ENCODE assay signal across 8 cellular contexts in genomic region chr1:155747586-155747985, GRCh38. TPM values are rescaled to one million over a fixed set of nuclear protein-coding genes. Genes with fewer than 3 reads are reported as not detected.
DNase-seq lines count a peak whose midpoint lies in the region; ATAC-seq, FAIRE-seq and TF ChIP-seq lines count a peak whose summit lies in the region.
"Not testable (repeated sequence)": the region's sequence is repeated elsewhere in the genome, so short reads cannot be mapped to it uniquely, and the experiment has no call there.

No MANE protein-coding gene starts in this region.

- not testable (repeated sequence) for H3K9me1 ChIP-seq in K562 (ENCODE audit: control insufficient read depth, insufficient read depth, low read length)

- H3K4me3 Mint-ChIP-seq in CD8-positive, alpha-beta memory T cell = peak overlapping the region in 3 of 7 donors; percentile 33 to 85 (median 47)
- H3K4me3 Mint-ChIP-seq in T-helper 2 cell treated with Interferon-gamma antibody and Interleukin-4, amounts not matched to agents 5 μg/mL and 100 μg/mL, for 36 hours = peak overlapping the region; percentile 4
- H3K4me3 Mint-ChIP-seq in activated T-cell treated with anti-CD3 and anti-CD28 coated beads, Interleukin-2, amount 50 U/mL, for 4 hours = peak overlapping the region; percentile 47
- peak overlapping the region; percentile 23 for H3K4me3 Mint-ChIP-seq in activated naive CD4-positive, alpha-beta T cell treated with anti-CD3 and anti-CD28 coated beads, Interleukin-2, amount 50 U/mL, for 24 hours
- H3K4me3 Mint-ChIP-seq in mesothelial cell of epicardium (peak overlapping the region; percentile 20), neural progenitor cell (peak overlapping the region; percentile 64)

- 90% methylated on average over 10 of the region's 12 CpGs for WGBS in K562 (ENCODE audit: insufficient coverage, low coverage, missing lambda C conversion rate)

- not testable (repeated sequence) for H3K27me3 ChIP-seq in CD8-positive, alpha-beta memory T cell (ENCODE audit: insufficient read depth, low read length, poor library complexity, severe bottlenecking); K562 (ENCODE audit: control insufficient read depth in 2 of 2, insufficient read depth in 2 of 2, low read length in 2 of 2); neural progenitor cell; upper lobe of right lung

- peaks cover 16% of the 10 kb centered on the region for H3F3A ChIP-seq in neural progenitor cell (ENCODE audit: low read depth)

- H3K79me2 ChIP-seq in K562 (ENCODE audit: control insufficient read depth, insufficient read depth, low read length); neural progenitor cell (ENCODE audit: low read depth): not testable (repeated sequence)

- H3K4me2 ChIP-seq in K562 (ENCODE audit: insufficient read depth, low read length); neural progenitor cell: not testable (repeated sequence)

- TF ChIP-seq EP300 in K562 (IDR thresholded peaks at IDR 0.05; ENCODE audit: low read length) = not testable (repeated sequence)

- not testable (repeated sequence) for ATAC-seq in activated T-cell treated with anti-CD3 and anti-CD28 coated beads, Interleukin-2, amount 50 U/mL, for 4 hours; K562; upper lobe of right lung

- H3K9me3 Mint-ChIP-seq in CD8-positive, alpha-beta memory T cell; T-helper 2 cell treated with Interferon-gamma antibody and Interleukin-4, amounts not matched to agents 5 μg/mL and 100 μg/mL, for 36 hours; activated T-cell treated with anti-CD3 and anti-CD28 coated beads, Interleukin-2, amount 50 U/mL, for 4 hours; activated naive CD4-positive, alpha-beta T cell treated with anti-CD3 and anti-CD28 coated beads, Interleukin-2, amount 50 U/mL, for 24 hours; mesothelial cell of epicardium; neural progenitor cell: not testable (repeated sequence)

- not testable (repeated sequence) for DNase-seq in CD8-positive, alpha-beta memory T cell; T-helper 2 cell treated with Interferon-gamma antibody and Interleukin-4, amounts not matched to agents 5 μg/mL and 100 μg/mL, for 36 hours (ENCODE audit: low spot score); activated T-cell treated with anti-CD3 and anti-CD28 coated beads, Interleukin-2, amount 50 U/mL, for 4 hours; K562 (ENCODE audit: extremely low read depth in 1 of 4, low spot score in 3 of 4); mesothelial cell of epicardium (ENCODE audit: low spot score in 2 of 2, unreplicated experiment in 2 of 2); neural progenitor cell (ENCODE audit: low spot score)
- DNase-seq in upper lobe of right lung = peak; percentile 8

- not testable (repeated sequence) for TF ChIP-seq POLR2A in K562 (conservative IDR thresholded peaks at IDR 0.05)

- in situ Hi-C loops in K562 (cut with MboI) = loop anchor here (5.0 kb wide), 1 partner anchor 135 kb away; the partner anchor contains the start of gene MSTO1

- H3K27ac Mint-ChIP-seq in CD8-positive, alpha-beta memory T cell = peak overlapping the region in 7 of 8 donors; percentile 17 to 92 (median 50)
- H3K27ac Mint-ChIP-seq in T-helper 2 cell treated with Interferon-gamma antibody and Interleukin-4, amounts not matched to agents 5 μg/mL and 100 μg/mL, for 36 hours; activated naive CD4-positive, alpha-beta T cell treated with anti-CD3 and anti-CD28 coated beads, Interleukin-2, amount 50 U/mL, for 24 hours; mesothelial cell of epicardium; neural progenitor cell: not testable (repeated sequence)

- not testable (repeated sequence) for FAIRE-seq in K562 (lab: Jason Lieb, UNC)

- H3K27me3 Mint-ChIP-seq in CD8-positive, alpha-beta memory T cell; T-helper 2 cell treated with Interferon-gamma antibody and Interleukin-4, amounts not matched to agents 5 μg/mL and 100 μg/mL, for 36 hours (ENCODE audit: low read depth); activated T-cell treated with anti-CD3 and anti-CD28 coated beads, Interleukin-2, amount 50 U/mL, for 4 hours (ENCODE audit: low read depth); activated naive CD4-positive, alpha-beta T cell treated with anti-CD3 and anti-CD28 coated beads, Interleukin-2, amount 50 U/mL, for 24 hours; mesothelial cell of epicardium (ENCODE audit: low read depth); neural progenitor cell (ENCODE audit: insufficient read depth, low read depth): not testable (repeated sequence)

- not testable (repeated sequence) for BruUV-seq in K562 (replicated peaks; lab: Mats Ljungman, UMichigan)

- peaks cover 0 to 40% (median 2%) of the 10 kb centered on the region in 3 donors for H3K36me3 Mint-ChIP-seq in CD8-positive, alpha-beta memory T cell
- peaks cover 24% of the 10 kb centered on the region for H3K36me3 Mint-ChIP-seq in T-helper 2 cell treated with Interferon-gamma antibody and Interleukin-4, amounts not matched to agents 5 μg/mL and 100 μg/mL, for 36 hours (ENCODE audit: low read depth)
- peaks cover 12% of the 10 kb centered on the region for H3K36me3 Mint-ChIP-seq in activated T-cell treated with anti-CD3 and anti-CD28 coated beads, Interleukin-2, amount 50 U/mL, for 4 hours (ENCODE audit: insufficient read depth)
- H3K36me3 Mint-ChIP-seq in activated naive CD4-positive, alpha-beta T cell treated with anti-CD3 and anti-CD28 coated beads, Interleukin-2, amount 50 U/mL, for 24 hours; mesothelial cell of epicardium; neural progenitor cell: not testable (repeated sequence)

- CTCF ChIA-PET in CD8-positive, alpha-beta memory T cell (lab: Charles Lee); K562 (lab: Yijun Ruan, JAX; ENCODE audit: low intra/inter-chr PET ratio): not testable (repeated sequence)

- H3K4me1 Mint-ChIP-seq in CD8-positive, alpha-beta memory T cell = peaks cover 5 to 14% (median 11%) of the 10 kb centered on the region in 3 donors
- H3K4me1 Mint-ChIP-seq in T-helper 2 cell treated with Interferon-gamma antibody and Interleukin-4, amounts not matched to agents 5 μg/mL and 100 μg/mL, for 36 hours (ENCODE audit: low read depth); activated T-cell treated with anti-CD3 and anti-CD28 coated beads, Interleukin-2, amount 50 U/mL, for 4 hours (ENCODE audit: low read depth); activated naive CD4-positive, alpha-beta T cell treated with anti-CD3 and anti-CD28 coated beads, Interleukin-2, amount 50 U/mL, for 24 hours; mesothelial cell of epicardium; neural progenitor cell: not testable (repeated sequence)

- not testable (repeated sequence) for H3K9ac ChIP-seq in K562 (ENCODE audit: insufficient read depth in 1 of 2, low read depth in 2 of 2, low read length in 2 of 2); neural progenitor cell

- H3K36me3 ChIP-seq in CD8-positive, alpha-beta memory T cell (ENCODE audit: insufficient read depth, low read length); neural progenitor cell: not testable (repeated sequence)
- H3K36me3 ChIP-seq in K562 (ENCODE audit: control insufficient read depth, insufficient read depth, low read length) (peaks cover 30% of the 10 kb centered on the region; the same call in 1 of the 3 replicates), upper lobe of right lung (peaks cover 36% of the 10 kb centered on the region)

- TF ChIP-seq CTCF in K562 (IDR thresholded peaks at IDR 0.05 in 2 of 3, conservative IDR thresholded peaks at IDR 0.05 in 1 of 3; ENCODE audit: insufficient read depth in 2 of 3, low read depth in 1 of 3, low read length in 3 of 3); mesothelial cell of epicardium (IDR thresholded peaks at IDR 0.05; ENCODE audit: unreplicated experiment); neural progenitor cell (IDR thresholded peaks at IDR 0.05); upper lobe of right lung (IDR thresholded peaks at IDR 0.05): not testable (repeated sequence)

- TF ChIP-seq RAD21 in K562 (CRISPR knock-in tag; conservative IDR thresholded peaks at IDR 0.05 in 1 of 2, IDR thresholded peaks at IDR 0.05 in 1 of 2) = not testable (repeated sequence)

- H3K4me1 ChIP-seq in CD8-positive, alpha-beta memory T cell (ENCODE audit: insufficient read depth, low read length); K562 (replicated peaks in 1 of 2; ENCODE audit: control insufficient read depth in 2 of 2, insufficient read depth in 2 of 2, low read length in 2 of 2); neural progenitor cell; upper lobe of right lung: not testable (repeated sequence)

- not testable (repeated sequence) for H4K20me1 ChIP-seq in K562 (replicated peaks; ENCODE audit: control insufficient read depth, insufficient read depth, low read length); neural progenitor cell (ENCODE audit: low read depth)

- intact Hi-C loops in K562 (cut with micrococcal nuclease); upper lobe of right lung (cut with DNase I): not testable (repeated sequence)

- H3K9me3 ChIP-seq in CD8-positive, alpha-beta memory T cell (ENCODE audit: low read length); K562 (replicated peaks; ENCODE audit: control insufficient read depth, insufficient read depth, low read depth, low read length); neural progenitor cell (ENCODE audit: low read depth); upper lobe of right lung: not testable (repeated sequence)

- H3K27ac ChIP-seq in CD8-positive, alpha-beta memory T cell (ENCODE audit: low read depth, low read length); K562 (ENCODE audit: extremely low read depth, low read depth, low read length); neural progenitor cell; upper lobe of right lung: not testable (repeated sequence)

- POLR2A ChIA-PET in CD8-positive, alpha-beta memory T cell (lab: Charles Lee) = interaction anchor here (0.6 kb wide), 1 partner anchor 107 kb away, joined by 5 read pairs; no protein-coding TSS in a partner anchor
- POLR2A ChIA-PET in K562 (lab: Yijun Ruan, JAX) = not testable (repeated sequence)

- H2AFZ ChIP-seq in K562 (ENCODE audit: low read depth, low read length); neural progenitor cell (replicated peaks): not testable (repeated sequence)

- not testable (repeated sequence) for H3K4me3 ChIP-seq in CD8-positive, alpha-beta memory T cell (ENCODE audit: low read length); K562; neural progenitor cell; upper lobe of right lung

RNA-seq across cellular contexts. Expression of gene DAP3, which starts 58.7 kb away (rescaled TPM):
- total RNA-seq in CD8-positive, alpha-beta memory T cell = 100 to 1,000 TPM; 156 to 160 TPM
- 96.7 TPM for polyA plus RNA-seq in CD8-positive, alpha-beta memory T cell
- total RNA-seq in activated T-cell treated with anti-CD3 and anti-CD28 coated beads, Interleukin-2, amount 50 U/mL, for 4 hours = 100 to 1,000 TPM; 194 to 197 (median 196) TPM
- total RNA-seq in K562 (2011; cell fraction: chromatin; rRNA removed; ENCODE audit: low replicate concordance) = 498 and 523 TPM in 2 replicates
- total RNA-seq in K562 (2011; cell fraction: nucleolus; rRNA removed) = 338 and 343 TPM in 2 replicates
- total RNA-seq in K562 (2011; cell fraction: nucleoplasm; rRNA removed) = 327 and 351 TPM in 2 replicates
- total RNA-seq in K562 (2014; rRNA removed) = 129 and 155 TPM in 2 replicates
- 250 and 288 TPM in 2 replicates for total RNA-seq in K562 (2014; rRNA removed; fragmentation: Illumina TruSeq; extraction: Trizol)
- 202 and 215 TPM in 2 replicates for total RNA-seq in K562 (2015; rRNA removed; fragmentation: Illumina TruSeq; extraction: Trizol)
- total RNA-seq in K562 (2021) = 242 and 246 TPM in 2 replicates
- 431 and 484 TPM in 2 replicates for polyA plus RNA-seq in K562 (2011; rRNA removed)
- 317 and 359 TPM in 2 replicates for polyA plus RNA-seq in K562 (2011; cell fraction: cytosol; rRNA removed)
- polyA plus RNA-seq in K562 (2011; cell fraction: nucleus; rRNA removed) = 376 and 394 TPM in 2 replicates
- 209 and 223 TPM in 2 replicates for polyA plus RNA-seq in K562 (2012)
- 402 and 404 TPM in 2 replicates for polyA plus RNA-seq in K562 (2014; fragmentation: Illumina TruSeq; extraction: Trizol)
- polyA plus RNA-seq in K562 (2014; fragmentation: Nextera tagmentation; extraction: Ambion mirVana) = 100 to 1,000 TPM; 298 to 468 TPM
- 344 and 358 TPM in 2 replicates for polyA plus RNA-seq in K562 (2014; rRNA removed)
- polyA minus RNA-seq in K562 (2011; rRNA and poly(A)+ RNA removed) = 340 and 359 TPM in 2 replicates
- 135 and 169 TPM in 2 replicates for polyA minus RNA-seq in K562 (2011; cell fraction: cytosol; rRNA and poly(A)+ RNA removed)
- polyA minus RNA-seq in K562 (2011; cell fraction: nucleus; rRNA and poly(A)+ RNA removed) = 193 and 313 TPM in 2 replicates
- total RNA-seq in mesothelial cell of epicardium = 106 to 113 TPM (median 109 TPM) in 3 replicates
- 70.9 and 112 TPM in 2 replicates for total RNA-seq in neural progenitor cell (ENCODE audit: low replicate concordance)
- total RNA-seq in upper lobe of right lung = 79.6 TPM

RNA-seq across cellular contexts. Expression of gene YY1AP1, which starts 59.0 kb away (rescaled TPM):
- total RNA-seq in CD8-positive, alpha-beta memory T cell = 10 to 100 TPM; 59.1 to 62.0 TPM
- polyA plus RNA-seq in CD8-positive, alpha-beta memory T cell = 49.7 TPM
- total RNA-seq in activated T-cell treated with anti-CD3 and anti-CD28 coated beads, Interleukin-2, amount 50 U/mL, for 4 hours = 10 to 100 TPM; 44.9 to 52.7 (median 50.1) TPM
- 115 and 157 TPM in 2 replicates for total RNA-seq in K562 (2011; cell fraction: chromatin; rRNA removed; ENCODE audit: low replicate concordance)
- total RNA-seq in K562 (2011; cell fraction: nucleolus; rRNA removed) = 58.0 and 60.1 TPM in 2 replicates
- 73.8 and 91.0 TPM in 2 replicates for total RNA-seq in K562 (2011; cell fraction: nucleoplasm; rRNA removed)
- 28.0 and 33.5 TPM in 2 replicates for total RNA-seq in K562 (2014; rRNA removed)
- total RNA-seq in K562 (2014; rRNA removed; fragmentation: Illumina TruSeq; extraction: Trizol) = 42.1 and 44.5 TPM in 2 replicates
- 43.2 and 44.8 TPM in 2 replicates for total RNA-seq in K562 (2015; rRNA removed; fragmentation: Illumina TruSeq; extraction: Trizol)
- total RNA-seq in K562 (2021) = 50.3 and 52.1 TPM in 2 replicates
- 90.7 and 106 TPM in 2 replicates for polyA plus RNA-seq in K562 (2011; rRNA removed)
- polyA plus RNA-seq in K562 (2011; cell fraction: cytosol; rRNA removed) = 62.1 and 77.9 TPM in 2 replicates
- 101 and 107 TPM in 2 replicates for polyA plus RNA-seq in K562 (2011; cell fraction: nucleus; rRNA removed)
- polyA plus RNA-seq in K562 (2012) = 41.6 and 49.1 TPM in 2 replicates
- 78.1 and 85.1 TPM in 2 replicates for polyA plus RNA-seq in K562 (2014; fragmentation: Illumina TruSeq; extraction: Trizol)
- polyA plus RNA-seq in K562 (2014; fragmentation: Nextera tagmentation; extraction: Ambion mirVana) = 10 to 100 TPM; 18.4 to 35.2 TPM
- 42.9 and 44.5 TPM in 2 replicates for polyA plus RNA-seq in K562 (2014; rRNA removed)
- polyA minus RNA-seq in K562 (2011; rRNA and poly(A)+ RNA removed) = 146 and 175 TPM in 2 replicates
- polyA minus RNA-seq in K562 (2011; cell fraction: cytosol; rRNA and poly(A)+ RNA removed) = 40.0 and 44.7 TPM in 2 replicates
- 20.3 and 43.2 TPM in 2 replicates for polyA minus RNA-seq in K562 (2011; cell fraction: nucleus; rRNA and poly(A)+ RNA removed)
- 55.8 to 58.1 TPM (median 56.2 TPM) in 3 replicates for total RNA-seq in mesothelial cell of epicardium
- total RNA-seq in neural progenitor cell (ENCODE audit: low replicate concordance) = 42.7 and 44.8 TPM in 2 replicates
- total RNA-seq in upper lobe of right lung = 69.0 TPM
